In the genomic region with DNA sequence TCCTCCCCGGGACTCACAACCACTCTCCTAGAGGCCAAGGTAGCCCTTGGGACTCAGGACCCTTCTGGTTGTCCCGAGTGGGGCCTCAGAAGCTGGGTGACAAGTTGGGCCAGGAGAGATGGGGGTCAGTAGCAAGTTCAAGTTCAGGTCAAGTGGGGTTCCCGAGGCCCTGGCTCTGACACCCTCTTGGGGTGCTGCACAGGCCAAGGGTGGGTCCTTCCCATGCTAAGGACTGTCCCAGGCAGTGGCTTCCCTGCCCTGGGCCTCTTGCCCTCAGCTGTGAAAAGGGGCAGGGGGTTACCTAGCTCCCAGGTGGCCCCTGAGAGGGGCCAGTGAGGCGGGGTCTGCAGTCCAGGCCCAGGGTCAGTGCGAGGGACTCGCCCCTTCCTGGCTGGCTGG, we compare ENCODE assay signal across 19 cellular contexts. TPM values are rescaled to one million over a fixed set of nuclear protein-coding genes. Genes with fewer than 3 reads are reported as not detected.
DNase-seq lines count a peak whose midpoint lies in the region; ATAC-seq, FAIRE-seq and TF ChIP-seq lines count a peak whose summit lies in the region.
"Had no signal": no experiment of that assay in that cellular context is flagged by ENCODE, and none has a peak within 500 bp of the region (broad histone marks: within the 10 kb centered on the region; RNA-seq: fewer than 3 reads in every experiment).

No MANE protein-coding gene starts in this region.

- no peak overlapping the region for H3K56ac ChIP-seq in IMR-90 (ENCODE audit: extremely low read depth, insufficient read depth, low read length)

- CTCF ChIA-PET in IMR-90 (lab: Yijun Ruan, JAX) (no interaction called here), GM12878 (lab: Yijun Ruan, JAX) (interaction anchor here (0.6 to 2.0 kb wide), 2 partner anchors 20 to 143 kb away, joined by 3 to 10 read pairs; no protein-coding TSS in a partner anchor), mammary epithelial cell (lab: Charles Lee; ENCODE audit: low non-redundant PET) (no interaction called here)

- H4K91ac ChIP-seq in IMR-90 (ENCODE audit: insufficient read depth, low read depth, low read length) (no peak overlapping the region), neuronal stem cell (ENCODE audit: low read depth, low read length, poor library complexity) (no peak overlapping the region)

- dilution Hi-C loops in IMR-90 (cut with HindIII; ENCODE audit: low sequenced_read_pairs, unreplicated experiment): no loop called here
- dilution Hi-C loops in mammary epithelial cell (cut with HindIII; ENCODE audit: low sequenced_read_pairs): no loop called here

- H2AK5ac ChIP-seq in IMR-90 (ENCODE audit: low read depth, low read length) (no peak overlapping the region; the same call in 1 of the 2 replicates), neuronal stem cell (ENCODE audit: low read depth, low read length) (no peak overlapping the region)

- no peak for TF ChIP-seq POLR2A in IMR-90 (IDR thresholded peaks at IDR 0.05; ENCODE audit: low read depth, low read length)
- TF ChIP-seq POLR2A in GM12878 (IDR thresholded peaks at IDR 0.05; ENCODE audit: low read depth, low read length): no peak

- SMC1A ChIA-PET in GM12878 (lab: Charles Lee; ENCODE audit: uncharacterized antibody, unreplicated experiment): interaction anchor here (1.3 to 1.4 kb wide), 3 partner anchors 11 to 155 kb away, joined by 4 to 11 read pairs (median 4); no protein-coding TSS in a partner anchor

- no peaks in the 10 kb centered on the region for H3K9me1 ChIP-seq in IMR-90 (ENCODE audit: insufficient read depth, low read length)

- no peak overlapping the region for H3K18ac ChIP-seq in IMR-90 (ENCODE audit: low read depth, low read length)
- H3K18ac ChIP-seq in neuronal stem cell (ENCODE audit: low read length): no peak overlapping the region

- peak overlapping the region; percentile 64 to 94 (median 77) for H3K4me2 ChIP-seq in BLaER1 treated with 17β-estradiol and CSF1 and Interleukin-3, amounts not matched to agents 10 nM and 100 nM
- H3K4me2 ChIP-seq in IMR-90 (ENCODE audit: low read depth, low read length) (no peak overlapping the region), GM12878 (ENCODE audit: control insufficient read depth, insufficient read depth) (peak overlapping the region; percentile 74), neuronal stem cell (ENCODE audit: insufficient read depth, low read length, poor library complexity, severe bottlenecking) (no peak overlapping the region), mammary epithelial cell (ENCODE audit: insufficient read depth, low read depth, low read length) (no peak overlapping the region)

- POLR2A ChIA-PET in IMR-90 (lab: Charles Lee; ENCODE audit: unreplicated experiment) (no interaction called here), GM12878 (lab: Charles Lee) (interaction anchor here (2.0 to 6.0 kb wide), 2 partner anchors 20 to 154 kb away, joined by 7 to 36 read pairs; no protein-coding TSS in a partner anchor)

- H3K27me3 ChIP-seq in BLaER1 treated with 17β-estradiol and CSF1 and Interleukin-3, amounts not matched to agents 10 nM and 100 nM: no peaks in the 10 kb centered on the region
- H3K27me3 ChIP-seq in IMR-90 (ENCODE audit: control insufficient read depth, insufficient read depth, low read length): no peaks in the 10 kb centered on the region
- H3K27me3 ChIP-seq in GM12878 (replicated peaks in 1 of 2; ENCODE audit: control insufficient read depth in 2 of 2, insufficient read depth in 2 of 2, low read length in 1 of 2): no peaks in the 10 kb centered on the region
- H3K27me3 ChIP-seq in neuronal stem cell (ENCODE audit: control insufficient read depth in 3 of 3, insufficient read depth in 3 of 3, low read depth in 1 of 3, low read length in 3 of 3): no peaks in the 10 kb centered on the region
- no peaks in the 10 kb centered on the region for H3K27me3 ChIP-seq in mammary epithelial cell (ENCODE audit: insufficient read depth, low read length)

- H2BK120ac ChIP-seq in IMR-90 (ENCODE audit: low read depth, low read length) (no peak overlapping the region), neuronal stem cell (ENCODE audit: low read depth, low read length) (no peak overlapping the region)

- peak overlapping the region; percentile 8 to 63 (median 50); a peak in 18 of 22 replicates for H3K9ac ChIP-seq in BLaER1 treated with 17β-estradiol and CSF1 and Interleukin-3, amounts not matched to agents 10 nM and 100 nM
- H3K9ac ChIP-seq in IMR-90 (ENCODE audit: low read depth, low read length): no peak overlapping the region
- H3K9ac ChIP-seq in GM12878 (ENCODE audit: control insufficient read depth, insufficient read depth, low read length): peak overlapping the region; percentile 8; the same call in 1 of the 2 replicates
- no peak overlapping the region for H3K9ac ChIP-seq in neuronal stem cell (ENCODE audit: low read depth, low read length, poor library complexity)
- no peak overlapping the region for H3K9ac ChIP-seq in mammary epithelial cell (ENCODE audit: insufficient read depth, low read length)

- peaks cover 0 to 4% (median 0%) of the 10 kb centered on the region in 11 experiments; a peak in 1 of 22 replicates for H4K20me1 ChIP-seq in BLaER1 treated with 17β-estradiol and CSF1 and Interleukin-3, amounts not matched to agents 10 nM and 100 nM
- H4K20me1 ChIP-seq in IMR-90 (ENCODE audit: insufficient read depth, low read length) (no peaks in the 10 kb centered on the region), GM12878 (ENCODE audit: control insufficient read depth, insufficient read depth) (no peaks in the 10 kb centered on the region), mammary epithelial cell (ENCODE audit: insufficient read depth, low read length) (no peaks in the 10 kb centered on the region)

- RAD21 ChIA-PET in GM12878 (lab: Charles Lee; ENCODE audit: unreplicated experiment): interaction anchor here (1.1 to 1.5 kb wide), 2 partner anchors 12 to 44 kb away, joined by 3 to 6 read pairs; no protein-coding TSS in a partner anchor

- TF ChIP-seq EP300 in GM12878 (IDR thresholded peaks at IDR 0.05; ENCODE audit: borderline replicate concordance in 1 of 2, control insufficient read depth in 1 of 2, low read depth in 2 of 2, low read length in 2 of 2): no peak

- H2BK12ac ChIP-seq in neuronal stem cell (ENCODE audit: low read length): peak overlapping the region; percentile 22

- H4K5ac ChIP-seq in IMR-90 (ENCODE audit: low read depth, low read length): no peak overlapping the region

- DNase-seq in IMR-90: no peak
- no peak for DNase-seq in GM12878 (ENCODE audit: low read depth, low spot score)
- no peak for DNase-seq in neuronal stem cell (ENCODE audit: low spot score)
- DNase-seq in mammary epithelial cell: no peak
- no peak for DNase-seq in RCC 7860 (ENCODE audit: low spot score)
- DNase-seq: activated CD4-positive, alpha-beta memory T cell treated with anti-CD3 and anti-CD28 coated beads, Interleukin-2, amount 10 ng/mL, durations not matched to agents 7 days and 5 days; effector CD8-positive, alpha-beta T cell; left colon; NCI-H1092; NCI-H2029 treated with DMSO at 0.1 percent for 48 hours; NCI-H446 treated with DMSO at 0.1 percent for 48 hours; NK-92 treated with Interleukin-12 subunit alpha and Interleukin-12 subunit beta, amount 100 ng/mL, for 24 hours; nucleus accumbens; stimulated activated CD4-positive, alpha-beta T cell treated with anti-CD3 and anti-CD28 coated beads, Interleukin-12 subunit alpha, Interleukin-12 subunit beta, amount 100 ng/mL, for 4 hours; stimulated activated CD8-positive, alpha-beta memory T cell treated with anti-CD3 and anti-CD28 coated beads, Interleukin-4, amount 100 ng/mL, for 48 hours; SW 1271 had no signal

- H3K9me3 ChIP-seq in BLaER1 treated with 17β-estradiol and CSF1 and Interleukin-3, amounts not matched to agents 10 nM and 100 nM (replicated peaks in 1 of 11): no peaks in the 10 kb centered on the region
- H3K9me3 ChIP-seq in IMR-90 (ENCODE audit: control insufficient read depth, insufficient read depth, low read length) (no peaks in the 10 kb centered on the region), GM12878 (replicated peaks; ENCODE audit: control insufficient read depth, insufficient read depth, low read length) (no peaks in the 10 kb centered on the region), neuronal stem cell (replicated peaks in 1 of 2; ENCODE audit: control insufficient read depth in 2 of 2, insufficient read depth in 1 of 2, low read depth in 1 of 2, low read length in 2 of 2) (peaks cover 0 to 1% of the 10 kb centered on the region in 2 donors), mammary epithelial cell (replicated peaks; ENCODE audit: insufficient read depth, low read length) (no peaks in the 10 kb centered on the region)

- no peak overlapping the region for H2AK9ac ChIP-seq in IMR-90 (replicated peaks; ENCODE audit: low read depth, low read length, poor library complexity)

- H3K4ac ChIP-seq in IMR-90 (ENCODE audit: low read depth, low read length): no peak overlapping the region
- no peak overlapping the region for H3K4ac ChIP-seq in neuronal stem cell (ENCODE audit: low read length)

- H3K23ac ChIP-seq in IMR-90 (ENCODE audit: low read depth, low read length) (no peak overlapping the region), neuronal stem cell (ENCODE audit: low read depth, low read length, poor library complexity) (no peak overlapping the region)

- no peak overlapping the region for H3K14ac ChIP-seq in IMR-90 (replicated peaks; ENCODE audit: low read depth, low read length)
- H3K14ac ChIP-seq in neuronal stem cell (ENCODE audit: low read length): peak overlapping the region; percentile 21

- no peak overlapping the region for H2BK20ac ChIP-seq in IMR-90 (ENCODE audit: low read depth, low read length)

- no TSS peak for BruUV-seq in IMR-90 (replicated peaks; lab: Mats Ljungman, UMichigan)
- no TSS peak for BruUV-seq in GM12878 (replicated peaks; lab: Mats Ljungman, UMichigan)
- no TSS peak for BruUV-seq in mammary epithelial cell (replicated peaks; lab: Mats Ljungman, UMichigan)

- in situ Hi-C loops in IMR-90 (cut with MboI; ENCODE audit: low sequenced_read_pairs): no loop called here
- in situ Hi-C loops in GM12878 (cut with MboI): no loop called here
- in situ Hi-C loops in mammary epithelial cell (cut with MboI; ENCODE audit: low sequenced_read_pairs in 2 of 2): no loop called here

- H2BK15ac ChIP-seq in IMR-90 (ENCODE audit: low read depth, low read length) (no peak overlapping the region), neuronal stem cell (ENCODE audit: low read length) (no peak overlapping the region)

- intact Hi-C loops in IMR-90 (cut with micrococcal nuclease) (no loop called here), GM12878 (cut with micrococcal nuclease; ENCODE audit: unreplicated experiment) (no loop called here), mammary epithelial cell (cut with micrococcal nuclease) (no loop called here)

- H2AFZ ChIP-seq in IMR-90 (replicated peaks; ENCODE audit: low read length, poor library complexity): peak overlapping the region; percentile 14
- H2AFZ ChIP-seq in GM12878 (ENCODE audit: control insufficient read depth, low read depth, low read length): peak overlapping the region; percentile 40
- no peak overlapping the region for H2AFZ ChIP-seq in neuronal stem cell (ENCODE audit: low read length)
- H2AFZ ChIP-seq in mammary epithelial cell (ENCODE audit: low read depth, low read length): no peak overlapping the region

- no peaks in the 10 kb centered on the region for H3K79me1 ChIP-seq in IMR-90 (ENCODE audit: low read depth in 1 of 2, low read length in 2 of 2)
- H3K79me1 ChIP-seq in neuronal stem cell (ENCODE audit: low read depth, low read length): no peaks in the 10 kb centered on the region

- H3K4me1 ChIP-seq in BLaER1 treated with 17β-estradiol and CSF1 and Interleukin-3, amounts not matched to agents 10 nM and 100 nM: peaks cover 50 to 71% (median 64%) of the 10 kb centered on the region in 10 experiments
- H3K4me1 ChIP-seq in IMR-90 (ENCODE audit: control insufficient read depth, insufficient read depth, low read length) (no peaks in the 10 kb centered on the region), GM12878 (ENCODE audit: control insufficient read depth, insufficient read depth, low read length) (peaks cover 37% of the 10 kb centered on the region), neuronal stem cell (ENCODE audit: control insufficient read depth in 2 of 2, insufficient read depth in 1 of 2, low read depth in 1 of 2, low read length in 2 of 2) (no peaks in the 10 kb centered on the region), mammary epithelial cell (ENCODE audit: insufficient read depth, low read length) (no peaks in the 10 kb centered on the region)

- FAIRE-seq in GM12878 (lab: Jason Lieb, UNC): no peak
- no peak for FAIRE-seq in RCC 7860 (lab: Jason Lieb, UNC)

- H4K8ac ChIP-seq in IMR-90 (ENCODE audit: low read depth in 2 of 2, low read length in 2 of 2) (no peak overlapping the region), neuronal stem cell (ENCODE audit: low read depth, low read length) (no peak overlapping the region)

- TF ChIP-seq CTCF in IMR-90 (conservative IDR thresholded peaks at IDR 0.05; ENCODE audit: low read depth, low read length) (no peak), GM12878 (IDR thresholded peaks at IDR 0.05 in 2 of 3, conservative IDR thresholded peaks at IDR 0.05 in 1 of 3; ENCODE audit: control insufficient read depth in 2 of 3, extremely low read depth in 1 of 3, insufficient read depth in 1 of 3, low read depth in 3 of 3, low read length in 3 of 3) (no peak), mammary epithelial cell (conservative IDR thresholded peaks at IDR 0.05 in 1 of 2, IDR thresholded peaks at IDR 0.05 in 1 of 2; ENCODE audit: extremely low read depth in 1 of 2, insufficient read depth in 1 of 2, low read depth in 1 of 2, low read length in 2 of 2) (no peak)

- H3K36me3 ChIP-seq in BLaER1 treated with 17β-estradiol and CSF1 and Interleukin-3, amounts not matched to agents 10 nM and 100 nM: no peaks in the 10 kb centered on the region
- H3K36me3 ChIP-seq in IMR-90 (ENCODE audit: control insufficient read depth, insufficient read depth, low read length) (no peaks in the 10 kb centered on the region), GM12878 (ENCODE audit: control insufficient read depth in 2 of 2, insufficient read depth in 2 of 2, low read length in 1 of 2) (no peaks in the 10 kb centered on the region), neuronal stem cell (replicated peaks in 1 of 2; ENCODE audit: control insufficient read depth in 2 of 2, insufficient read depth in 2 of 2, low read length in 2 of 2) (no peaks in the 10 kb centered on the region), mammary epithelial cell (ENCODE audit: insufficient read depth, low read length) (no peaks in the 10 kb centered on the region)

- H3K27ac ChIP-seq in BLaER1 treated with 17β-estradiol and CSF1 and Interleukin-3, amounts not matched to agents 10 nM and 100 nM: peak overlapping the region in 9 of 11 experiments; percentile 12 to 68 (median 59); a peak in 16 of 22 replicates
- H3K27ac ChIP-seq in IMR-90 (ENCODE audit: insufficient read depth, low read length): no peak overlapping the region
- H3K27ac ChIP-seq in GM12878 (ENCODE audit: control insufficient read depth, insufficient read depth): peak overlapping the region; percentile 74
- no peak overlapping the region for H3K27ac ChIP-seq in neuronal stem cell (replicated peaks; ENCODE audit: low read length)
- H3K27ac ChIP-seq in mammary epithelial cell (ENCODE audit: insufficient read depth, low read depth, low read length): no peak overlapping the region
- H3K27ac ChIP-seq: VCaP had no signal

- H2BK5ac ChIP-seq in IMR-90 (ENCODE audit: low read depth, low read length, poor library complexity, severe bottlenecking): no peak overlapping the region
- H2BK5ac ChIP-seq in neuronal stem cell (ENCODE audit: low read length): peak overlapping the region; percentile 66

- H3K79me2 ChIP-seq in GM12878 (ENCODE audit: control insufficient read depth, insufficient read depth, low read length): peaks cover 3% of the 10 kb centered on the region
- H3K79me2 ChIP-seq in mammary epithelial cell (ENCODE audit: insufficient read depth, low read length): no peaks in the 10 kb centered on the region

- TF ChIP-seq RAD21 in IMR-90 (IDR thresholded peaks at IDR 0.05; ENCODE audit: low read length): no peak
- no peak for TF ChIP-seq RAD21 in GM12878 (IDR thresholded peaks at IDR 0.05; ENCODE audit: insufficient read depth, low read depth, low read length)

- 93% methylated on average over 3 of the region's 6 CpGs; no CpG with 5 or more reads in 1 of the 2 experiments for WGBS in IMR-90 (ENCODE audit: extremely low coverage in 2 of 2, insufficient read length in 1 of 2), 2 experiments
- WGBS in GM12878 (ENCODE audit: insufficient coverage, insufficient replicate concordance, low lambda C conversion rate, missing lambda C conversion rate): 45% methylated on average over 6 of the region's 6 CpGs
- no CpG with 5 or more reads among the region's 6 CpGs for WGBS in neuronal stem cell (ENCODE audit: extremely low coverage in 2 of 2, insufficient read length in 2 of 2, insufficient replicate concordance in 1 of 2), 2 donors
- 100% methylated on average over 5 of the region's 6 CpGs for WGBS in mammary epithelial cell (ENCODE audit: low coverage, missing lambda C conversion rate)

- no peak overlapping the region for H3K4me3 ChIP-seq in BLaER1 treated with 17β-estradiol and CSF1 and Interleukin-3, amounts not matched to agents 10 nM and 100 nM
- H3K4me3 ChIP-seq in IMR-90 (ENCODE audit: insufficient read depth, low read depth, low read length) (no peak overlapping the region), GM12878 (no peak overlapping the region; the same call in 1 of the 2 replicates), neuronal stem cell (ENCODE audit: low read length in 2 of 2) (no peak overlapping the region), mammary epithelial cell (replicated peaks in 1 of 3; ENCODE audit: insufficient read depth in 1 of 3, low read depth in 2 of 3, low read length in 3 of 3) (no peak overlapping the region)

- ATAC-seq in IMR-90 (ENCODE audit: low read depth) (no peak), GM12878 (peak; percentile 0), HG03045 (IDR thresholded peaks at IDR 0.05; ENCODE audit: unreplicated experiment) (no peak)
- ATAC-seq: left colon had no signal

RNA-seq across cellular contexts. Expression of a gene that starts 8.6 kb away (rescaled TPM):
- 7,721 and 7,727 TPM in 2 replicates for total RNA-seq in IMR-90 (2012; rRNA removed)
- polyA plus RNA-seq in IMR-90 (2012; rRNA removed): 9,060 and 9,985 TPM in 2 replicates
- polyA plus RNA-seq in IMR-90 (2012; cell fraction: cytosol; rRNA removed): 16,337 and 21,423 TPM in 2 replicates
- 3,466 and 15,446 TPM in 2 replicates for polyA plus RNA-seq in IMR-90 (2012; cell fraction: nucleus; rRNA removed; ENCODE audit: low replicate concordance)
- 1,974 and 2,098 TPM in 2 replicates for total RNA-seq in GM12878 (2013; cell fraction: nucleolus; rRNA removed)
- total RNA-seq in GM12878 (2014; rRNA removed): 5,201 and 6,104 TPM in 2 replicates
- total RNA-seq in GM12878 (2014; rRNA removed; fragmentation: Illumina TruSeq; extraction: Trizol): 5,689 and 6,359 TPM in 2 replicates
- total RNA-seq in GM12878 (2021): 16,196 and 16,641 TPM in 2 replicates
- polyA plus RNA-seq in GM12878 (2011; ENCODE audit: low read depth): 7,864 TPM
- polyA plus RNA-seq in GM12878 (2011; rRNA removed): 1,147 and 2,786 TPM in 2 replicates
- 3,130 and 4,314 TPM in 2 replicates for polyA plus RNA-seq in GM12878 (2011; cell fraction: cytosol; rRNA removed)
- polyA plus RNA-seq in GM12878 (2011; cell fraction: nucleus; rRNA removed): 6,255 and 8,387 TPM in 2 replicates
- polyA plus RNA-seq in GM12878 (2012): 9,522 and 10,892 TPM in 2 replicates
- 10,962 and 12,114 TPM in 2 replicates for polyA plus RNA-seq in GM12878 (2014; fragmentation: Illumina TruSeq; extraction: Trizol)
- polyA plus RNA-seq in GM12878 (2014; fragmentation: Nextera tagmentation; extraction: Ambion mirVana): over 10,000 TPM; 10,715 to 12,414 TPM
- 5,798 and 7,688 TPM in 2 replicates for polyA plus RNA-seq in GM12878 (2014; rRNA removed)
- polyA plus RNA-seq in GM12878 (2016; fragmentation: Nextera tagmentation; extraction: Ambion mirVana): over 10,000 TPM; 31,192 to 31,914 TPM
- polyA minus RNA-seq in GM12878 (2011; rRNA and poly(A)+ RNA removed): 3,368 and 4,052 TPM in 2 replicates
- polyA minus RNA-seq in GM12878 (2011; cell fraction: cytosol; rRNA and poly(A)+ RNA removed): 3,847 and 4,043 TPM in 2 replicates
- polyA minus RNA-seq in GM12878 (2011; cell fraction: nucleus; rRNA and poly(A)+ RNA removed): 1,573 and 2,410 TPM in 2 replicates
- 6,691 TPM for polyA plus RNA-seq in neuronal stem cell (2013, experiment 1 of 2)
- 6,867 TPM for polyA plus RNA-seq in neuronal stem cell (2013, experiment 2 of 2)
- 1,000 to 10,000 TPM; 6,894 to 7,221 TPM for total RNA-seq in mammary epithelial cell
- 6,356 TPM for polyA plus RNA-seq in mammary epithelial cell
- 14,859 TPM for polyA minus RNA-seq in mammary epithelial cell

RNA-seq across cellular contexts. Expression of a gene that starts 25.4 kb away (rescaled TPM):
- total RNA-seq in IMR-90 (2012; rRNA removed): 2.0 and 2.2 TPM in 2 replicates
- polyA plus RNA-seq in IMR-90 (2012; rRNA removed): 6.4 and 8.7 TPM in 2 replicates
- 3.8 and 7.0 TPM in 2 replicates for polyA plus RNA-seq in IMR-90 (2012; cell fraction: cytosol; rRNA removed)
- 7.2 and 21.7 TPM in 2 replicates for polyA plus RNA-seq in IMR-90 (2012; cell fraction: nucleus; rRNA removed; ENCODE audit: low replicate concordance)
- 14.1 and 16.0 TPM in 2 replicates for total RNA-seq in GM12878 (2013; cell fraction: nucleolus; rRNA removed)
- 4.7 and 6.7 TPM in 2 replicates for total RNA-seq in GM12878 (2014; rRNA removed)
- 2.0 and 2.8 TPM in 2 replicates for total RNA-seq in GM12878 (2014; rRNA removed; fragmentation: Illumina TruSeq; extraction: Trizol)
- total RNA-seq in GM12878 (2021): 15.9 and 19.6 TPM in 2 replicates
- polyA plus RNA-seq in GM12878 (2011; ENCODE audit: low read depth): 1.1 TPM
- polyA plus RNA-seq in GM12878 (2011; rRNA removed): 0.61 and 2.0 TPM in 2 replicates
- 2.1 and 3.8 TPM in 2 replicates for polyA plus RNA-seq in GM12878 (2011; cell fraction: cytosol; rRNA removed)
- polyA plus RNA-seq in GM12878 (2011; cell fraction: nucleus; rRNA removed): 5.4 and 10.5 TPM in 2 replicates
- 3.4 TPM in 2 replicates for polyA plus RNA-seq in GM12878 (2012)
- 0.95 and 2.7 TPM in 2 replicates for polyA plus RNA-seq in GM12878 (2014; fragmentation: Illumina TruSeq; extraction: Trizol)
- 1 to 10 TPM in 1 of 2 experiments, under 1 TPM in 1; 0.80 to 1.1 TPM for polyA plus RNA-seq in GM12878 (2014; fragmentation: Nextera tagmentation; extraction: Ambion mirVana)
- polyA plus RNA-seq in GM12878 (2014; rRNA removed): 10.0 and 11.3 TPM in 2 replicates
- polyA plus RNA-seq in GM12878 (2016; fragmentation: Nextera tagmentation; extraction: Ambion mirVana): 10 to 100 TPM; 13.6 to 14.8 TPM
- polyA minus RNA-seq in GM12878 (2011; rRNA and poly(A)+ RNA removed): 4.2 and 6.3 TPM in 2 replicates
- 4.8 and 5.6 TPM in 2 replicates for polyA minus RNA-seq in GM12878 (2011; cell fraction: cytosol; rRNA and poly(A)+ RNA removed)
- 3.7 and 7.7 TPM in 2 replicates for polyA minus RNA-seq in GM12878 (2011; cell fraction: nucleus; rRNA and poly(A)+ RNA removed)
- 5.1 TPM for polyA plus RNA-seq in neuronal stem cell (2013, experiment 1 of 2)
- polyA plus RNA-seq in neuronal stem cell (2013, experiment 2 of 2): 5.4 TPM
- 10 to 100 TPM; 16.5 to 24.8 TPM for total RNA-seq in mammary epithelial cell
- 11.4 TPM for polyA plus RNA-seq in mammary epithelial cell
- 15.5 TPM for polyA minus RNA-seq in mammary epithelial cell

RNA-seq across cellular contexts. Expression of a gene that starts 53.6 kb away (rescaled TPM):
- 118 and 137 TPM in 2 replicates for total RNA-seq in IMR-90 (2012; rRNA removed)
- polyA plus RNA-seq in IMR-90 (2012; rRNA removed): 277 and 353 TPM in 2 replicates
- polyA plus RNA-seq in IMR-90 (2012; cell fraction: cytosol; rRNA removed): 217 and 436 TPM in 2 replicates
- 131 and 368 TPM in 2 replicates for polyA plus RNA-seq in IMR-90 (2012; cell fraction: nucleus; rRNA removed; ENCODE audit: low replicate concordance)
- total RNA-seq in GM12878 (2013; cell fraction: nucleolus; rRNA removed): 180 and 207 TPM in 2 replicates
- total RNA-seq in GM12878 (2014; rRNA removed): 172 and 215 TPM in 2 replicates
- total RNA-seq in GM12878 (2014; rRNA removed; fragmentation: Illumina TruSeq; extraction: Trizol): 49.8 and 64.8 TPM in 2 replicates
- total RNA-seq in GM12878 (2021): 337 TPM in 2 replicates
- 51.6 TPM for polyA plus RNA-seq in GM12878 (2011; ENCODE audit: low read depth)
- 17.8 and 66.7 TPM in 2 replicates for polyA plus RNA-seq in GM12878 (2011; rRNA removed)
- polyA plus RNA-seq in GM12878 (2011; cell fraction: cytosol; rRNA removed): 117 and 150 TPM in 2 replicates
- 170 and 231 TPM in 2 replicates for polyA plus RNA-seq in GM12878 (2011; cell fraction: nucleus; rRNA removed)
- 177 and 222 TPM in 2 replicates for polyA plus RNA-seq in GM12878 (2012)
- polyA plus RNA-seq in GM12878 (2014; fragmentation: Illumina TruSeq; extraction: Trizol): 4.0 and 38.7 TPM in 2 replicates
- polyA plus RNA-seq in GM12878 (2014; fragmentation: Nextera tagmentation; extraction: Ambion mirVana): 1 to 10 TPM in 1 of 2 experiments, under 1 TPM in 1; 0.50 to 1.6 TPM
- polyA plus RNA-seq in GM12878 (2014; rRNA removed): 207 and 254 TPM in 2 replicates
- polyA plus RNA-seq in GM12878 (2016; fragmentation: Nextera tagmentation; extraction: Ambion mirVana): 100 to 1,000 TPM; 145 to 150 TPM
- 37.2 and 72.4 TPM in 2 replicates for polyA minus RNA-seq in GM12878 (2011; rRNA and poly(A)+ RNA removed)
- 109 and 127 TPM in 2 replicates for polyA minus RNA-seq in GM12878 (2011; cell fraction: cytosol; rRNA and poly(A)+ RNA removed)
- polyA minus RNA-seq in GM12878 (2011; cell fraction: nucleus; rRNA and poly(A)+ RNA removed): 73.0 and 111 TPM in 2 replicates
- polyA plus RNA-seq in neuronal stem cell (2013, experiment 1 of 2): 203 TPM
- 202 TPM for polyA plus RNA-seq in neuronal stem cell (2013, experiment 2 of 2)
- total RNA-seq in mammary epithelial cell: 100 to 1,000 TPM; 303 to 480 TPM
- polyA plus RNA-seq in mammary epithelial cell: 365 TPM
- 201 TPM for polyA minus RNA-seq in mammary epithelial cell

Comparison
In these comparisons a context has a peak if more than half of its experiments do, and no peak if none do; other contexts are left out.
1. H3K27ac ChIP-seq: peak in BLaER1 treated with 17β-estradiol and CSF1 and Interleukin-3, amounts not matched to agents 10 nM and 100 nM (9 of 11) and GM12878 (single experiment); none in IMR-90 (single experiment), neuronal stem cell (single experiment) and mammary epithelial cell (single experiment).
2. H3K4me2 ChIP-seq: peak in BLaER1 treated with 17β-estradiol and CSF1 and Interleukin-3, amounts not matched to agents 10 nM and 100 nM (11 of 11) and GM12878 (single experiment); none in IMR-90 (single experiment), neuronal stem cell (single experiment) and mammary epithelial cell (single experiment).
3. H3K9ac ChIP-seq: peak in BLaER1 treated with 17β-estradiol and CSF1 and Interleukin-3, amounts not matched to agents 10 nM and 100 nM (11 of 11) and GM12878 (single experiment); none in IMR-90 (single experiment), neuronal stem cell (single experiment) and mammary epithelial cell (single experiment).
4. H2AFZ ChIP-seq: peak in IMR-90 (single experiment) and GM12878 (single experiment); none in neuronal stem cell (single experiment) and mammary epithelial cell (single experiment).